23 cellular contexts compared by ENCODE assay signal in the genomic region with DNA sequence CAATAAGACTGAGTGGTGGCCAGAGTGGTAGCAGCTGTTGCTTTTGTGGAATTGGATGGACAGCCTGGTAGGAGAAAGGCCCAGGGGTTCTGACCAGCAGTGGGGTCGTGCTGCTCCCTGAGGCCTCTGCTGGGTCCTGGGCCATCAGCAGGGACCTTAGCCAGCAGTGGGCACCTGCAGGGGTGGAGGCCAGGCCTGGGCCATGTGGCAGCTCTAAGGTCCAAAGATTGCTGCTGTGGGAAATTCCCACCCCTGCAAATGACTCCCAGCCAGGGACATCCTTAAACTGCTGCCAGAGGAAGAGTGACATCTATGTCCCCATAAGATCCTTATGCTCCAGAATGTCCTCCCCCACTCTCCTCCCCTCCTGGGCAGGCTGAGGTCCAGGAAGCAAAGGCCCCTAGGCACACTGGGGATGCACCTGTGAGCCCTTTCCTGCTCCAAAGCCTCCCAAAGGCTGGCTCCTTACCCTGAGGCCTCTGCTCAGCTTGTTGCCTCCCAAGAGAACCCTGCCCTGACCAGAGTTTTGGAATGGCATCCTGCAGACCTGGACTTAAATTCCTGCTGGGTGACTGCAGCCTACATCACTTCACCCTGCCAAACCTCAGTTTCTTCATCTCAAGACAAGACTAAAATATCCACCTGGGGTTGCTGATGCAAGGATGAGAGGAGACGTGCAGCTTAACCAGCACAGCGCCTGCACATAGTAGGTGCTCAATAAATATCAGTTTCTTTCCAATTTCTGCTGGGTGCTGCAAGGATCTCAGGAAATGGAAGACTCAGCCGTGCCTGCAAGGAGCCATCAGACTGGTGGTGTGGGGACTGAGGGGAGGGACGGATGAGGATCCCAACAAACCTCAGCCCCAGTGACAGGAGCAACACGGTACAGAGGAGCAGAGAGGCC. TPM values are rescaled to one million over a fixed set of nuclear protein-coding genes. Genes with fewer than 3 reads are reported as not detected.
A peak's percentile ranks its signal among the peaks of the same experiment; 100 is the strongest.
DNase-seq lines count a peak whose midpoint lies in the region; ATAC-seq, FAIRE-seq and TF ChIP-seq lines count a peak whose summit lies in the region.
"Had no signal": no experiment of that assay in that cellular context is flagged by ENCODE, and none has a peak within 500 bp of the region (broad histone marks: within the 10 kb centered on the region; RNA-seq: fewer than 3 reads in every experiment).

No MANE protein-coding gene starts in this region.

- no peak for FAIRE-seq in kidney (lab: Jason Lieb, UNC)
- FAIRE-seq: endometrium, GM12892 had no signal

- no peak for ATAC-seq in natural killer cell treated with Interleukin-12 subunit alpha and Interleukin-12 subunit beta and Interleukin-15 and Interleukin-18, amount 100 ng/mL, for 72 hours
- ATAC-seq in natural killer cell = no peak
- ATAC-seq in CD4-positive, alpha-beta T cell (ENCODE audit: poor library complexity) = no peak
- ATAC-seq in GM21717 (IDR thresholded peaks at IDR 0.05; ENCODE audit: unreplicated experiment) = no peak
- ATAC-seq: WTC11 had no signal

- CTCF ChIA-PET in CD4-positive, alpha-beta T cell (lab: Charles Lee) = no interaction called here

- H3K4me1 Mint-ChIP-seq in natural killer cell treated with Interleukin-12 subunit alpha and Interleukin-12 subunit beta and Interleukin-15 and Interleukin-18, amount 100 ng/mL, for 72 hours (ENCODE audit: low read depth in 2 of 2) = no peaks in the 10 kb centered on the region
- no peaks in the 10 kb centered on the region for H3K4me1 Mint-ChIP-seq in natural killer cell
- H3K4me1 Mint-ChIP-seq in CD4-positive, alpha-beta T cell (ENCODE audit: low read depth) = no peaks in the 10 kb centered on the region

- TF ChIP-seq CTCF in natural killer cell (IDR thresholded peaks at IDR 0.05) (no peak), kidney (IDR thresholded peaks at IDR 0.05; ENCODE audit: borderline replicate concordance, extremely low read depth, insufficient read depth) (no peak), ovary (IDR thresholded peaks at IDR 0.05) (no peak)
- no peak for TF ChIP-seq CTCF in CD4-positive, alpha-beta T cell (IDR thresholded peaks at IDR 0.05)

- H3K36me3 Mint-ChIP-seq in natural killer cell treated with Interleukin-12 subunit alpha and Interleukin-12 subunit beta and Interleukin-15 and Interleukin-18, amount 100 ng/mL, for 72 hours = no peaks in the 10 kb centered on the region
- H3K36me3 Mint-ChIP-seq in natural killer cell = no peaks in the 10 kb centered on the region
- no peaks in the 10 kb centered on the region for H3K36me3 Mint-ChIP-seq in CD4-positive, alpha-beta T cell (ENCODE audit: low read depth)
- H3K36me3 Mint-ChIP-seq: type B pancreatic cell, WTC11 had no signal

- intact Hi-C loops in natural killer cell (cut with micrococcal nuclease) = no loop called here
- intact Hi-C loops in kidney (cut with DNase I) = no loop called here
- intact Hi-C loops in ovary (cut with DNase I) = no loop called here
- intact Hi-C loops in CD4-positive, alpha-beta T cell (cut with DNase I, micrococcal nuclease) = no loop called here

- H3K4me3 ChIP-seq in kidney (ENCODE audit: low read length in 2 of 2) (peak overlapping the region in 1 of 2 donors; percentile 43), ovary (peak overlapping the region; percentile 6)
- H3K4me3 ChIP-seq: cardiac muscle cell, right atrium auricular region had no signal

- TF ChIP-seq EP300 in ovary (IDR thresholded peaks at IDR 0.05) = no peak

- WGBS in ovary, 3 donors = 75 to 85% (median 83%) methylated on average over 6 of the region's 6 CpGs

- no peaks in the 10 kb centered on the region for H3K27me3 ChIP-seq in ovary
- no peaks in the 10 kb centered on the region for H3K27me3 ChIP-seq in CD4-positive, alpha-beta T cell (ENCODE audit: control insufficient read depth, insufficient read depth, low read length)
- H3K27me3 ChIP-seq: cardiac muscle cell, right atrium auricular region had no signal

- H3K9me3 ChIP-seq in kidney (ENCODE audit: control insufficient read depth in 1 of 2, low read length in 2 of 2) (no peaks in the 10 kb centered on the region), ovary (no peaks in the 10 kb centered on the region)
- no peaks in the 10 kb centered on the region for H3K9me3 ChIP-seq in CD4-positive, alpha-beta T cell (ENCODE audit: control insufficient read depth, low read length)
- H3K9me3 ChIP-seq: right atrium auricular region had no signal

- no peak for TF ChIP-seq POLR2A in ovary (IDR thresholded peaks at IDR 0.05)

- POLR2A ChIA-PET in CD4-positive, alpha-beta T cell (lab: Charles Lee) = no interaction called here

- H3K36me3 ChIP-seq in kidney (ENCODE audit: control insufficient read depth in 1 of 2, insufficient read depth in 2 of 2, low read length in 2 of 2) (no peaks in the 10 kb centered on the region), ovary (no peaks in the 10 kb centered on the region)
- H3K36me3 ChIP-seq: cardiac muscle cell, right atrium auricular region had no signal

- no peaks in the 10 kb centered on the region for H3K9me3 Mint-ChIP-seq in natural killer cell treated with Interleukin-12 subunit alpha and Interleukin-12 subunit beta and Interleukin-15 and Interleukin-18, amount 100 ng/mL, for 72 hours
- H3K9me3 Mint-ChIP-seq in natural killer cell = no peaks in the 10 kb centered on the region
- H3K9me3 Mint-ChIP-seq in CD4-positive, alpha-beta T cell = no peaks in the 10 kb centered on the region
- H3K9me3 Mint-ChIP-seq: type B pancreatic cell, WTC11 had no signal

- no peak overlapping the region for H3K9ac ChIP-seq in kidney (ENCODE audit: low read length in 2 of 2)

- H3K27ac Mint-ChIP-seq in natural killer cell treated with Interleukin-12 subunit alpha and Interleukin-12 subunit beta and Interleukin-15 and Interleukin-18, amount 100 ng/mL, for 72 hours = no peak overlapping the region
- H3K27ac Mint-ChIP-seq in natural killer cell = no peak overlapping the region
- H3K27ac Mint-ChIP-seq in CD4-positive, alpha-beta T cell = no peak overlapping the region
- H3K27ac Mint-ChIP-seq: stimulated activated naive CD8-positive, alpha-beta T cell treated with anti-CD3 and anti-CD28 coated beads, Interleukin-15, Interleukin-2, amounts not matched to agents 100 ng/mL and 50 ng/mL, for 24 hours; type B pancreatic cell had no signal

- H3K4me1 ChIP-seq in kidney (ENCODE audit: control insufficient read depth in 1 of 2, insufficient read depth in 1 of 2, low read depth in 1 of 2, low read length in 2 of 2) = peaks cover 7 to 15% of the 10 kb centered on the region in 2 donors
- H3K4me1 ChIP-seq in ovary (ENCODE audit: insufficient read depth) = peaks cover 5% of the 10 kb centered on the region
- H3K4me1 ChIP-seq: right atrium auricular region had no signal

- H3K27me3 Mint-ChIP-seq in natural killer cell treated with Interleukin-12 subunit alpha and Interleukin-12 subunit beta and Interleukin-15 and Interleukin-18, amount 100 ng/mL, for 72 hours = peaks cover 0 to 6% of the 10 kb centered on the region in 2 donors
- peaks cover 0 to 5% of the 10 kb centered on the region in 2 donors for H3K27me3 Mint-ChIP-seq in natural killer cell (ENCODE audit: low read depth in 2 of 2)
- H3K27me3 Mint-ChIP-seq in CD4-positive, alpha-beta T cell = peaks cover 6% of the 10 kb centered on the region

- no peak overlapping the region for H3K4me3 Mint-ChIP-seq in natural killer cell treated with Interleukin-12 subunit alpha and Interleukin-12 subunit beta and Interleukin-15 and Interleukin-18, amount 100 ng/mL, for 72 hours
- no peak overlapping the region for H3K4me3 Mint-ChIP-seq in natural killer cell
- no peak overlapping the region for H3K4me3 Mint-ChIP-seq in CD4-positive, alpha-beta T cell
- H3K4me3 Mint-ChIP-seq: stimulated activated naive CD8-positive, alpha-beta T cell treated with anti-CD3 and anti-CD28 coated beads, Interleukin-15, Interleukin-2, amounts not matched to agents 100 ng/mL and 50 ng/mL, for 24 hours; type B pancreatic cell; WTC11 had no signal

- DNase-seq in natural killer cell treated with Interleukin-12 subunit alpha and Interleukin-12 subunit beta and Interleukin-15 and Interleukin-18, amount 100 ng/mL, for 72 hours (ENCODE audit: low spot score) = peak; percentile 50
- no peak for DNase-seq in natural killer cell
- DNase-seq in kidney = no peak
- DNase-seq in ovary = no peak
- DNase-seq in activated CD4-positive, alpha-beta T cell treated with anti-CD3 and anti-CD28 coated beads, Interleukin-2, amount 50 U/mL, for 48 hours = no peak
- no peak for DNase-seq in CD4-positive, alpha-beta T cell
- no peak for DNase-seq in Kasumi-1 (lab: John Stamatoyannopoulos, UW)
- DNase-seq: activated naive CD4-positive, alpha-beta T cell treated with anti-CD3 and anti-CD28 coated beads, Interleukin-2, amount 50 U/mL, for 16 hours; NCI-H345; SHP77 treated with DMSO at 0.1 percent for 48 hours; stimulated activated CD4-positive, alpha-beta T cell treated with anti-CD3 and anti-CD28 coated beads, Interleukin-15, amount 100 ng/mL, for 24 hours; T-helper 9 cell had no signal

- H3K27ac ChIP-seq in kidney (ENCODE audit: low read depth in 2 of 2, low read length in 2 of 2) (peak overlapping the region; percentile 43 to 54), ovary (no peak overlapping the region)
- H3K27ac ChIP-seq in CD4-positive, alpha-beta T cell (ENCODE audit: low read depth, low read length) = no peak overlapping the region
- H3K27ac ChIP-seq: cardiac muscle cell, right atrium auricular region had no signal

RNA-seq across cellular contexts. Expression of a gene that starts 2.2 kb away (rescaled TPM):
- total RNA-seq in natural killer cell treated with Interleukin-12 subunit alpha and Interleukin-12 subunit beta and Interleukin-15 and Interleukin-18, amount 100 ng/mL, for 72 hours = not detected
- total RNA-seq in natural killer cell (not detected), kidney (2.3 TPM), ovary (under 1 TPM in 3 of 7 donors, not detected in 4; 0.12 to 0.20 (median 0.15) TPM)
- polyA plus RNA-seq in kidney (ENCODE audit: insufficient read depth, low read depth, low replicate concordance) (1.2 TPM), ovary (under 1 TPM in 1 of 2 donors, not detected in 1; 0.20 TPM)
- not detected for total RNA-seq in CD4-positive, alpha-beta T cell
- total RNA-seq: A172, cardiac muscle cell, kidney epithelial cell, MCF 10A had no signal
- polyA plus RNA-seq: cardiac muscle cell had no signal

RNA-seq across cellular contexts. Expression of a gene that starts 40.1 kb away (rescaled TPM):
- not detected for total RNA-seq in natural killer cell treated with Interleukin-12 subunit alpha and Interleukin-12 subunit beta and Interleukin-15 and Interleukin-18, amount 100 ng/mL, for 72 hours
- under 1 TPM in 1 of 3 donors, not detected in 2; 0.20 TPM for total RNA-seq in natural killer cell
- 0.16 TPM for total RNA-seq in kidney
- polyA plus RNA-seq in kidney (ENCODE audit: insufficient read depth, low read depth, low replicate concordance) = 1.5 TPM
- total RNA-seq in ovary = 1 to 10 TPM in 3 of 7 donors, under 1 TPM in 3, not detected in 1; 0.43 to 1.8 (median 0.74) TPM
- polyA plus RNA-seq in ovary = 1 to 10 TPM; 2.4 to 2.9 TPM
- under 1 TPM in 1 of 2 experiments, not detected in 1; 0.14 TPM for total RNA-seq in CD4-positive, alpha-beta T cell
- total RNA-seq: A172, cardiac muscle cell, kidney epithelial cell, MCF 10A, right atrium auricular region, WTC11 had no signal
- polyA plus RNA-seq: cardiac muscle cell had no signal

Comparison
In these comparisons a context has a peak if more than half of its experiments do, and no peak if none do; other contexts are left out.
1. H3K27ac ChIP-seq: peak in kidney (2 of 2); none in ovary (0 of 2) and CD4-positive, alpha-beta T cell (single experiment).